In genomic region chr9:24832307-24832706, GRCh38 we compare ENCODE assay signal across 13 cellular contexts.
A peak's percentile ranks its signal among the peaks of the same experiment; 100 is the strongest.
DNase-seq lines count a peak whose midpoint lies in the region; ATAC-seq and TF ChIP-seq lines count a peak whose summit lies in the region.
"Had no signal": no experiment of that assay in that cellular context is flagged by ENCODE, and none has a peak within 500 bp of the region (broad histone marks: within the 10 kb centered on the region; RNA-seq: fewer than 3 reads in every experiment).

No MANE protein-coding gene starts in this region.

- H3K4me1 ChIP-seq in RWPE2 (ENCODE audit: insufficient read depth, poor library complexity, severe bottlenecking) = no peaks in the 10 kb centered on the region
- H3K4me1 ChIP-seq in effector memory CD4-positive, alpha-beta T cell (ENCODE audit: control insufficient read depth, insufficient read depth, low read length, poor library complexity, severe bottlenecking) = no peaks in the 10 kb centered on the region

- DNase-seq in D341Med (ENCODE audit: low spot score) (peak; percentile 26), HFFc6 (no peak), RWPE2 (ENCODE audit: low spot score) (no peak), glutamatergic neuron (peak; percentile 25), GM19238 (ENCODE audit: insufficient read length, low spot score) (no peak)
- no peak for DNase-seq in effector memory CD4-positive, alpha-beta T cell
- DNase-seq: activated CD4-positive, alpha-beta memory T cell treated with anti-CD3 and anti-CD28 coated beads, Interleukin-2, amount 10 ng/mL, durations not matched to agents 7 days and 5 days; CD4-positive, alpha-beta T cell; NCI-H1930; SW 1271 had no signal

- H3K9me3 Mint-ChIP-seq in HFFc6 = peaks cover 11% of the 10 kb centered on the region
- H3K9me3 Mint-ChIP-seq in glutamatergic neuron (ENCODE audit: unreplicated experiment) = no peaks in the 10 kb centered on the region

- H3K4me3 ChIP-seq in RWPE2 (ENCODE audit: severe bottlenecking) = no peak overlapping the region
- no peak overlapping the region for H3K4me3 ChIP-seq in effector memory CD4-positive, alpha-beta T cell (ENCODE audit: insufficient read depth, low read depth, low read length, poor library complexity, severe bottlenecking)

- H3K9me3 ChIP-seq in RWPE2 (ENCODE audit: severe bottlenecking) = no peaks in the 10 kb centered on the region
- H3K9me3 ChIP-seq in effector memory CD4-positive, alpha-beta T cell (ENCODE audit: control insufficient read depth, low read length) = no peaks in the 10 kb centered on the region

- H3K27ac ChIP-seq in RWPE2 (ENCODE audit: poor library complexity, severe bottlenecking) = no peak overlapping the region
- no peak overlapping the region for H3K27ac ChIP-seq in effector memory CD4-positive, alpha-beta T cell (ENCODE audit: insufficient read depth, low read length, poor library complexity, severe bottlenecking)

- H3K4me1 Mint-ChIP-seq in HFFc6 (ENCODE audit: low read depth) = no peaks in the 10 kb centered on the region
- no peaks in the 10 kb centered on the region for H3K4me1 Mint-ChIP-seq in glutamatergic neuron (ENCODE audit: low read depth, unreplicated experiment)
- H3K4me1 Mint-ChIP-seq: activated CD4-positive, alpha-beta memory T cell treated with anti-CD3 and anti-CD28 coated beads, Interleukin-2, amount 10 ng/mL, durations not matched to agents 7 days and 5 days had no signal

- no peak for ATAC-seq in RWPE2 (ENCODE audit: low read depth)
- ATAC-seq in HG02884 (IDR thresholded peaks at IDR 0.05; ENCODE audit: unreplicated experiment) = no peak
- no peak for ATAC-seq in GM21786 (IDR thresholded peaks at IDR 0.05; ENCODE audit: unreplicated experiment)
- ATAC-seq: activated naive CD4-positive, alpha-beta T cell treated with anti-CD3 and anti-CD28 coated beads, Interleukin-2, amount 50 U/mL, for 72 hours had no signal

- no peaks in the 10 kb centered on the region for H3K36me3 Mint-ChIP-seq in HFFc6 (ENCODE audit: low read depth)
- no peaks in the 10 kb centered on the region for H3K36me3 Mint-ChIP-seq in glutamatergic neuron (ENCODE audit: unreplicated experiment)
- H3K36me3 Mint-ChIP-seq: activated naive CD4-positive, alpha-beta T cell treated with anti-CD3 and anti-CD28 coated beads, Interleukin-2, amount 50 U/mL, for 72 hours had no signal

- TF ChIP-seq CTCF in HFFc6 (IDR thresholded peaks at IDR 0.05) (peak; percentile 58), RWPE2 (IDR thresholded peaks at IDR 0.05; ENCODE audit: poor library complexity, severe bottlenecking) (peak; percentile 62), glutamatergic neuron (IDR thresholded peaks at IDR 0.05; ENCODE audit: partially characterized antibody, unreplicated experiment) (peak; percentile 76)

- no peaks in the 10 kb centered on the region for H3K27me3 Mint-ChIP-seq in HFFc6 (ENCODE audit: insufficient read depth)
- no peaks in the 10 kb centered on the region for H3K27me3 Mint-ChIP-seq in glutamatergic neuron (ENCODE audit: unreplicated experiment)
- H3K27me3 Mint-ChIP-seq: activated CD4-positive, alpha-beta memory T cell treated with anti-CD3 and anti-CD28 coated beads, Interleukin-2, amount 10 ng/mL, durations not matched to agents 7 days and 5 days; CD4-positive, alpha-beta T cell had no signal

- no peaks in the 10 kb centered on the region for H3K36me3 ChIP-seq in RWPE2 (ENCODE audit: low read depth)
- H3K36me3 ChIP-seq in effector memory CD4-positive, alpha-beta T cell (ENCODE audit: control insufficient read depth, insufficient read depth, low read length) = no peaks in the 10 kb centered on the region

- H3K27ac Mint-ChIP-seq in HFFc6 (no peak overlapping the region), glutamatergic neuron (ENCODE audit: unreplicated experiment) (no peak overlapping the region)
- H3K27ac Mint-ChIP-seq: activated CD4-positive, alpha-beta memory T cell treated with anti-CD3 and anti-CD28 coated beads, Interleukin-2, amount 10 ng/mL, durations not matched to agents 7 days and 5 days; activated naive CD4-positive, alpha-beta T cell treated with anti-CD3 and anti-CD28 coated beads, Interleukin-2, amount 50 U/mL, for 72 hours; CD4-positive, alpha-beta T cell had no signal

- no peaks in the 10 kb centered on the region for H3K27me3 ChIP-seq in RWPE2 (ENCODE audit: insufficient read depth, poor library complexity, severe bottlenecking)
- H3K27me3 ChIP-seq in effector memory CD4-positive, alpha-beta T cell (replicated peaks; ENCODE audit: control insufficient read depth, insufficient read depth, low read length, poor library complexity, severe bottlenecking) = no peaks in the 10 kb centered on the region

- no peak overlapping the region for H3K4me3 Mint-ChIP-seq in HFFc6
- H3K4me3 Mint-ChIP-seq in glutamatergic neuron (ENCODE audit: unreplicated experiment) = no peak overlapping the region
- H3K4me3 Mint-ChIP-seq: activated CD4-positive, alpha-beta memory T cell treated with anti-CD3 and anti-CD28 coated beads, Interleukin-2, amount 10 ng/mL, durations not matched to agents 7 days and 5 days; CD4-positive, alpha-beta T cell had no signal

Comparison
In these comparisons a context has a peak if more than half of its experiments do, and no peak if none do; other contexts are left out.
1. DNase-seq: peak in D341Med (single experiment) and glutamatergic neuron (single experiment); none in HFFc6 (single experiment), RWPE2 (single experiment), effector memory CD4-positive, alpha-beta T cell (0 of 3) and GM19238 (single experiment).
2. Peak in every context shown above with its lines, with median percentiles within 50 percentile points of each other: CTCF ChIP-seq.